In genomic region chr6:30325150-30325872, GRCh38 we compare ENCODE assay signal across 8 cellular contexts. TPM values are rescaled to one million over a fixed set of nuclear protein-coding genes. Genes with fewer than 3 reads are reported as not detected.
DNase-seq lines count a peak whose midpoint lies in the region; ATAC-seq and FAIRE-seq lines count a peak whose summit lies in the region.

No MANE protein-coding gene starts in this region.

- peaks cover 4 to 13% of the 10 kb centered on the region in 2 donors for H3K4me1 ChIP-seq in small intestine (ENCODE audit: control insufficient read depth in 2 of 2, insufficient read depth in 1 of 2, low read depth in 1 of 2, low read length in 1 of 2)

- 2 to 5% (median 2%) methylated on average over 10 of the region's 10 CpGs for WGBS in small intestine, 3 donors

- H3K4me3 ChIP-seq in small intestine (ENCODE audit: low read depth in 1 of 2, low read length in 2 of 2) = peak overlapping the region; percentile 84 to 86

- H3K27me3 ChIP-seq in small intestine (ENCODE audit: control insufficient read depth in 2 of 2, insufficient read depth in 2 of 2, low read length in 2 of 2) = no peaks in the 10 kb centered on the region

- H3K4me3 Mint-ChIP-seq in activated naive CD8-positive, alpha-beta T cell treated with anti-CD3 and anti-CD28 coated beads for 36 hours = peak overlapping the region; percentile 95

- peak overlapping the region; percentile 99 to 100 for H3K27ac ChIP-seq in small intestine (ENCODE audit: low read depth in 1 of 2, low read length in 1 of 2)

- ATAC-seq in HG02798 (IDR thresholded peaks at IDR 0.05; ENCODE audit: poor library complexity, unreplicated experiment) = peak; percentile 30

- peak; percentile 78 for DNase-seq in GM03348 (ENCODE audit: low spot score)
- DNase-seq in RKO (ENCODE audit: low spot score) = peak; percentile 89
- DNase-seq in activated naive CD8-positive, alpha-beta T cell treated with anti-CD3 and anti-CD28 coated beads for 36 hours = peak; percentile 87
- DNase-seq in hepatic stellate cell (ENCODE audit: low spot score) = peak; percentile 65
- peak; percentile 66 for DNase-seq in small intestine
- no peak for DNase-seq in SKM-1 (lab: John Stamatoyannopoulos, UW; ENCODE audit: unreplicated experiment)
- no peak for DNase-seq in globus pallidus (ENCODE audit: low spot score)

- peak overlapping the region; percentile 99 for H3K27ac Mint-ChIP-seq in activated naive CD8-positive, alpha-beta T cell treated with anti-CD3 and anti-CD28 coated beads for 36 hours

- H3K9me3 Mint-ChIP-seq in activated naive CD8-positive, alpha-beta T cell treated with anti-CD3 and anti-CD28 coated beads for 36 hours = peaks cover 4% of the 10 kb centered on the region

- no peak for FAIRE-seq in small intestine (lab: Jason Lieb, UNC)

- no peaks in the 10 kb centered on the region for H3K27me3 Mint-ChIP-seq in activated naive CD8-positive, alpha-beta T cell treated with anti-CD3 and anti-CD28 coated beads for 36 hours

- H3K9me3 ChIP-seq in small intestine (ENCODE audit: control insufficient read depth, low read depth) = no peaks in the 10 kb centered on the region

- H3K36me3 ChIP-seq in small intestine (ENCODE audit: control insufficient read depth in 2 of 2, insufficient read depth in 2 of 2, low read length in 2 of 2) = peaks cover 0 to 1% of the 10 kb centered on the region in 2 donors

- H3K4me1 Mint-ChIP-seq in activated naive CD8-positive, alpha-beta T cell treated with anti-CD3 and anti-CD28 coated beads for 36 hours = peaks cover 59% of the 10 kb centered on the region

- peaks cover 58% of the 10 kb centered on the region for H3K36me3 Mint-ChIP-seq in activated naive CD8-positive, alpha-beta T cell treated with anti-CD3 and anti-CD28 coated beads for 36 hours

RNA-seq across cellular contexts. Expression of gene TRIM39, which starts 1.4 kb away (rescaled TPM):
- total RNA-seq in activated naive CD8-positive, alpha-beta T cell treated with anti-CD3 and anti-CD28 coated beads for 36 hours = 10 to 100 TPM; 26.2 to 29.2 TPM
- 1 to 10 TPM; 8.9 to 9.8 (median 8.9) TPM for polyA plus RNA-seq in small intestine

RNA-seq across cellular contexts. Expression of gene RPP21, which starts 19.6 kb away (rescaled TPM):
- total RNA-seq in activated naive CD8-positive, alpha-beta T cell treated with anti-CD3 and anti-CD28 coated beads for 36 hours = 10 to 100 TPM; 42.2 to 46.5 TPM
- polyA plus RNA-seq in small intestine = 100 to 1,000 TPM in 1 of 3 donors, 10 to 100 TPM in 2; 71.1 to 100 (median 99.3) TPM

Comparison
In these comparisons a context has a peak if more than half of its experiments do, and no peak if none do; other contexts are left out.
1. DNase-seq: peak in GM03348 (single experiment), RKO (single experiment), activated naive CD8-positive, alpha-beta T cell treated with anti-CD3 and anti-CD28 coated beads for 36 hours (single experiment), hepatic stellate cell (single experiment) and small intestine (single experiment); none in SKM-1 (single experiment) and globus pallidus (single experiment).